ENCODE assay signal across 1 cellular context in the genomic region with DNA sequence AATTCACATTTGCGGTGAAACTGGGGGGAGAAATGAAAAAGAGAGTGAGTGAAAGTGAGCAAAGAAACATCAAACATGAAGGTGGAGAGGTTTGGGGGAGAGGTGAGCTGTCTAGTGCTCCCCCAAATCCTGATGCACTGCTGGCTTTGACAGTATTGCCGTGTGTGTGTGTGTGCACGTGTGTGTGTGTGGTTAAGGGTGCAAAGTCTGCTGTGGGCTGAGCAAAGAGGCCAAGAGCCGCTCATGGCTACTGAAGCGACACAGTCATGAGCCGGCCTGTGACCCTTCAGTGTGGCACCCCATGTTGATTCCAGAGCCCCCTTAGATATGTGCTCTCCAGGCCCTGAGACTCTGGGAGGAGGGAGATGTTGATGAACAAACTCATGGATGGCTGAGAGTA.
A peak's percentile ranks its signal among the peaks of the same experiment; 100 is the strongest.
TF ChIP-seq lines count a peak whose summit lies in the region.

No MANE protein-coding gene starts in this region.

TF ChIP-seq in HepG2, 621 proteins besides CTCF, POLR2A, EP300 and RAD21 (continued from another document):
- TF ChIP-seq, protein P1, sequence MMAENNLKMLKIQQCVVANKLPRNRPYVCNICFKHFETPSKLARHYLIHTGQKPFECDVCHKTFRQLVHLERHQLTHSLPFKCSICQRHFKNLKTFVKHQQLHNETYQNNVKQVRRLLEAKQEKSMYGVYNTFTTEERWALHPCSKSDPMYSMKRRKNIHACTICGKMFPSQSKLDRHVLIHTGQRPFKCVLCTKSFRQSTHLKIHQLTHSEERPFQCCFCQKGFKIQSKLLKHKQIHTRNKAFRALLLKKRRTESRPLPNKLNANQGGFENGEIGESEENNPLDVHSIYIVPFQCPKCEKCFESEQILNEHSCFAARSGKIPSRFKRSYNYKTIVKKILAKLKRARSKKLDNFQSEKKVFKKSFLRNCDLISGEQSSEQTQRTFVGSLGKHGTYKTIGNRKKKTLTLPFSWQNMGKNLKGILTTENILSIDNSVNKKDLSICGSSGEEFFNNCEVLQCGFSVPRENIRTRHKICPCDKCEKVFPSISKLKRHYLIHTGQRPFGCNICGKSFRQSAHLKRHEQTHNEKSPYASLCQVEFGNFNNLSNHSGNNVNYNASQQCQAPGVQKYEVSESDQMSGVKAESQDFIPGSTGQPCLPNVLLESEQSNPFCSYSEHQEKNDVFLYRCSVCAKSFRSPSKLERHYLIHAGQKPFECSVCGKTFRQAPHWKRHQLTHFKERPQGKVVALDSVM (CRISPR knock-in tag; IDR thresholded peaks at IDR 0.05): no peak
- TF ChIP-seq, protein P2, sequence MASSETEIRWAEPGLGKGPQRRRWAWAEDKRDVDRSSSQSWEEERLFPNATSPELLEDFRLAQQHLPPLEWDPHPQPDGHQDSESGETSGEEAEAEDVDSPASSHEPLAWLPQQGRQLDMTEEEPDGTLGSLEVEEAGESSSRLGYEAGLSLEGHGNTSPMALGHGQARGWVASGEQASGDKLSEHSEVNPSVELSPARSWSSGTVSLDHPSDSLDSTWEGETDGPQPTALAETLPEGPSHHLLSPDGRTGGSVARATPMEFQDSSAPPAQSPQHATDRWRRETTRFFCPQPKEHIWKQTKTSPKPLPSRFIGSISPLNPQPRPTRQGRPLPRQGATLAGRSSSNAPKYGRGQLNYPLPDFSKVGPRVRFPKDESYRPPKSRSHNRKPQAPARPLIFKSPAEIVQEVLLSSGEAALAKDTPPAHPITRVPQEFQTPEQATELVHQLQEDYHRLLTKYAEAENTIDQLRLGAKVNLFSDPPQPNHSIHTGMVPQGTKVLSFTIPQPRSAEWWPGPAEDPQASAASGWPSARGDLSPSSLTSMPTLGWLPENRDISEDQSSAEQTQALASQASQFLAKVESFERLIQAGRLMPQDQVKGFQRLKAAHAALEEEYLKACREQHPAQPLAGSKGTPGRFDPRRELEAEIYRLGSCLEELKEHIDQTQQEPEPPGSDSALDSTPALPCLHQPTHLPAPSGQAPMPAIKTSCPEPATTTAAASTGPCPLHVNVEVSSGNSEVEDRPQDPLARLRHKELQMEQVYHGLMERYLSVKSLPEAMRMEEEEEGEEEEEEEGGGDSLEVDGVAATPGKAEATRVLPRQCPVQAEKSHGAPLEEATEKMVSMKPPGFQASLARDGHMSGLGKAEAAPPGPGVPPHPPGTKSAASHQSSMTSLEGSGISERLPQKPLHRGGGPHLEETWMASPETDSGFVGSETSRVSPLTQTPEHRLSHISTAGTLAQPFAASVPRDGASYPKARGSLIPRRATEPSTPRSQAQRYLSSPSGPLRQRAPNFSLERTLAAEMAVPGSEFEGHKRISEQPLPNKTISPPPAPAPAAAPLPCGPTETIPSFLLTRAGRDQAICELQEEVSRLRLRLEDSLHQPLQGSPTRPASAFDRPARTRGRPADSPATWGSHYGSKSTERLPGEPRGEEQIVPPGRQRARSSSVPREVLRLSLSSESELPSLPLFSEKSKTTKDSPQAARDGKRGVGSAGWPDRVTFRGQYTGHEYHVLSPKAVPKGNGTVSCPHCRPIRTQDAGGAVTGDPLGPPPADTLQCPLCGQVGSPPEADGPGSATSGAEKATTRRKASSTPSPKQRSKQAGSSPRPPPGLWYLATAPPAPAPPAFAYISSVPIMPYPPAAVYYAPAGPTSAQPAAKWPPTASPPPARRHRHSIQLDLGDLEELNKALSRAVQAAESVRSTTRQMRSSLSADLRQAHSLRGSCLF (CRISPR knock-in tag; IDR thresholded peaks at IDR 0.05; ENCODE audit: borderline replicate concordance): no peak
- TF ChIP-seq TBP (CRISPR knock-in tag; IDR thresholded peaks at IDR 0.05) (no peak), ZNF552 (CRISPR knock-in tag; IDR thresholded peaks at IDR 0.05; ENCODE audit: borderline replicate concordance) (no peak), KAT8 (CRISPR knock-in tag; IDR thresholded peaks at IDR 0.05) (no peak), SCMH1 (CRISPR knock-in tag; IDR thresholded peaks at IDR 0.05; ENCODE audit: borderline replicate concordance) (no peak), JUNB (CRISPR knock-in tag; IDR thresholded peaks at IDR 0.05; ENCODE audit: borderline replicate concordance) (no peak), NFKB2 (CRISPR knock-in tag; IDR thresholded peaks at IDR 0.05; ENCODE audit: borderline replicate concordance) (0 out of 2 replicates have a peak, but pooled peaks have one; percentile 14), MED1 (CRISPR knock-in tag; IDR thresholded peaks at IDR 0.05) (no peak), REXO4 (CRISPR knock-in tag; IDR thresholded peaks at IDR 0.05; ENCODE audit: borderline replicate concordance) (no peak), ZNF564 (CRISPR knock-in tag; IDR thresholded peaks at IDR 0.05) (no peak), MAFK (conservative IDR thresholded peaks at IDR 0.05 in 1 of 2, IDR thresholded peaks at IDR 0.05 in 1 of 2; ENCODE audit: low read length in 2 of 2) (no peak), ZMYM2 (CRISPR knock-in tag; IDR thresholded peaks at IDR 0.05) (no peak), SMAD3 (CRISPR knock-in tag; IDR thresholded peaks at IDR 0.05) (no peak), MYC (CRISPR knock-in tag; IDR thresholded peaks at IDR 0.05; ENCODE audit: borderline replicate concordance) (no peak), PITX1 (CRISPR knock-in tag; IDR thresholded peaks at IDR 0.05) (no peak)
- TF ChIP-seq, protein P3, sequence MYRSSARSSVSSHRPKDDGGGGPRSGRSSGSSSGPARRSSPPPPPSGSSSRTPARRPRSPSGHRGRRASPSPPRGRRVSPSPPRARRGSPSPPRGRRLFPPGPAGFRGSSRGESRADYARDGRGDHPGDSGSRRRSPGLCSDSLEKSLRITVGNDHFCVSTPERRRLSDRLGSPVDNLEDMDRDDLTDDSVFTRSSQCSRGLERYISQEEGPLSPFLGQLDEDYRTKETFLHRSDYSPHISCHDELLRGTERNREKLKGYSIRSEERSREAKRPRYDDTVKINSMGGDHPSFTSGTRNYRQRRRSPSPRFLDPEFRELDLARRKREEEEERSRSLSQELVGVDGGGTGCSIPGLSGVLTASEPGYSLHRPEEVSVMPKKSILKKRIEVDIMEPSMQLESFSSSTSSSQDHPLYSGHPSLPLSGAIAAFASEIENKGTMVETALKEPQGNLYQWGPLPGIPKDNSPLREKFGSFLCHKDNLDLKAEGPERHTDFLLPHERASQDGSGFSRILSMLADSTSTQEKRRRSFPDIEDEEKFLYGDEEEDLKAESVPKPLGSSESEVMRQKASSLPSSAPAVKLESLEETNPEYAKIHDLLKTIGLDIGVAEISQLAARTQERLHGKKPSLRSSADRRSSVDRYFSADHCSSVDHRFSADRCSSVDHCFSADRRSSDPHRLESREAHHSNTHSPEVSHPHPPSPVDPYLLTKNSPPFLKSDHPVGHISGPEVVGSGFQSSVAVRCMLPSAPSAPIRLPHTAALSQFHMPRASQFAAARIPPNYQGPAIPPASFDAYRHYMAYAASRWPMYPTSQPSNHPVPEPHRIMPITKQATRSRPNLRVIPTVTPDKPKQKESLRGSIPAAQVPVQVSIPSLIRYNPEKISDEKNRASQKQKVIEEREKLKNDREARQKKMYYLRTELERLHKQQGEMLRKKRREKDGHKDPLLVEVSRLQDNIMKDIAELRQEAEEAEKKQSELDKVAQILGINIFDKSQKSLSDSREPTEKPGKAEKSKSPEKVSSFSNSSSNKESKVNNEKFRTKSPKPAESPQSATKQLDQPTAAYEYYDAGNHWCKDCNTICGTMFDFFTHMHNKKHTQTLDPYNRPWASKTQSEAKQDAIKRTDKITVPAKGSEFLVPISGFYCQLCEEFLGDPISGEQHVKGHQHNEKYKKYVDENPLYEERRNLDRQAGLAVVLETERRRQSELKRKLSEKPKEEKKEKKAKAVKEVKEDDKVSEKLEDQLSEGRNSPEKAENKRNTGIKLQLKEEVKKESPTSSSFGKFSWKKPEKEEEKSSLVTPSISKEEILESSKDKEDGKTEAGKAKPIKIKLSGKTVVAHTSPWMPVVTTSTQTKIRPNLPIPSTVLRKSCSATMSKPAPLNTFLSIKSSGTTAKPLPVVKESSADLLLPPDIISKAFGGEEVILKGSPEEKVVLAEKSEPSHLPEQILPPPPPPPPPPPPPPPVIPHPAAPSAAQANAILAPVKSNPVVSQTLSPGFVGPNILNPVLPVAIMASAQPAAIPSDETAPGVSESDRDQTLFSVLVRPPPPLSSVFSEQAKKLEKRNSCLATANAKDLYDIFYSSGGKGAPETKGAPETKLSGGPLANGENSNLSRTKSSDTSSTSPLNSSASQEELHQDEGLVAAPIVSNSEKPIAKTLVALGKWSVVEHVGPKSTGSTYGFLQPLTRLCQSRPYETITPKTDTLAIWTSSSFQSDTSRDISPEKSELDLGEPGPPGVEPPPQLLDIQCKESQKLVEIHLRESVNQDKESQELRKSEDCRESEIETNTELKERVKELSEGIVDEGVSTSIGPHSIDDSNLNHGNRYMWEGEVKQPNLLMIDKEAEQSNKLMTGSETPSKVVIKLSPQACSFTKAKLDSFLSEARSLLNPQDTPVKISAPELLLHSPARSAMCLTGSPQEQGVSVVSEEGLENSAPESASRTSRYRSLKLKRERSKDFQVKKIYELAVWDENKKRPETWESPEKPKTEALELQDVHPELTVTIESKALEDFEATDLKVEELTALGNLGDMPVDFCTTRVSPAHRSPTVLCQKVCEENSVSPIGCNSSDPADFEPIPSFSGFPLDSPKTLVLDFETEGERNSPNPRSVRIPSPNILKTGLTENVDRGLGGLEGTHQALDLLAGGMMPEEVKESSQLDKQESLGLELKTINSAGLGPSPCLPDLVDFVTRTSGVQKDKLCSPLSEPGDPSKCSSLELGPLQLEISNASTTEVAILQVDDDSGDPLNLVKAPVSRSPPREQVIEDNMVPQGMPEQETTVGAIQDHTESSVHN (CRISPR knock-in tag; IDR thresholded peaks at IDR 0.05): no peak
- TF ChIP-seq, protein P4, sequence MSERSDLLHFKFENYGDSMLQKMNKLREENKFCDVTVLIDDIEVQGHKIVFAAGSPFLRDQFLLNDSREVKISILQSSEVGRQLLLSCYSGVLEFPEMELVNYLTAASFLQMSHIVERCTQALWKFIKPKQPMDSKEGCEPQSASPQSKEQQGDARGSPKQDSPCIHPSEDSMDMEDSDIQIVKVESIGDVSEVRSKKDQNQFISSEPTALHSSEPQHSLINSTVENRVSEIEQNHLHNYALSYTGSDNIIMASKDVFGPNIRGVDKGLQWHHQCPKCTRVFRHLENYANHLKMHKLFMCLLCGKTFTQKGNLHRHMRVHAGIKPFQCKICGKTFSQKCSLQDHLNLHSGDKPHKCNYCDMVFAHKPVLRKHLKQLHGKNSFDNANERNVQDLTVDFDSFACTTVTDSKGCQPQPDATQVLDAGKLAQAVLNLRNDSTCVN (CRISPR knock-in tag; IDR thresholded peaks at IDR 0.05; ENCODE audit: borderline replicate concordance): no peak
